In the genomic region with DNA sequence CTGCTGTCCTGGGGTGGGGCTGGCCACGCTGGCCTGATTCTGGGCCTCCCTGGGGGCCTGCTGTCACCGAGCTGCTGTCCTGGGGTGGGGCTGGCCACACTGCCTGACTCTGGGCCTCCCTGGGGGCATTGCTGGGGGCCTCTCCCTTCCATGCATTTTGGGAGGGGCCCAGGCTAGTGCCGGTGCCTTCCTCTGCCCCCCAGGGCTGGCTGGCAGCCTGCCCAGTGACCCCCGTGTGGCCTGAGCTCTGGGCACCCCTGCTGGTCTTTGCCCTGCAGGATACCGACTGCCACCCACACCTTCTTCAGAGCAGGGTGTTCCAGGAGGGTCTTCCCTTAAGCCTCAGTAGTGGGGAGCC, we compare ENCODE assay signal across 28 cellular contexts. TPM values are rescaled to one million over a fixed set of nuclear protein-coding genes. Genes with fewer than 3 reads are reported as not detected.
DNase-seq lines count a peak whose midpoint lies in the region; ATAC-seq, FAIRE-seq and TF ChIP-seq lines count a peak whose summit lies in the region.
"Had no signal": no experiment of that assay in that cellular context is flagged by ENCODE, and none has a peak within 500 bp of the region (broad histone marks: within the 10 kb centered on the region; RNA-seq: fewer than 3 reads in every experiment).

No MANE protein-coding gene starts in this region.

- peaks cover 5% of the 10 kb centered on the region; the same call in 1 of the 2 replicates for H4K20me1 ChIP-seq in HepG2 (ENCODE audit: insufficient read depth, low read length)

- TF ChIP-seq CTCF in right lobe of liver (IDR thresholded peaks at IDR 0.05) (no peak), HepG2 (CRISPR knock-in tag; IDR thresholded peaks at IDR 0.05) (no peak), GM10266 (IDR thresholded peaks at IDR 0.05; ENCODE audit: control insufficient read depth, insufficient read depth, low read depth, missing control alignments) (no peak)

- H3K9me3 Mint-ChIP-seq in activated T-helper 17 cell treated with anti-CD3 and anti-CD28 coated beads, Interleukin-2, amount 50 U/mL, for 72 hours, result no peaks in the 10 kb centered on the region
- H3K9me3 Mint-ChIP-seq: activated naive CD4-positive, alpha-beta T cell treated with anti-CD3 and anti-CD28 coated beads, Interleukin-2, amount 50 U/mL, for 72 hours; CD4-positive, alpha-beta T cell; naive thymus-derived CD4-positive, alpha-beta T cell; T-helper 1 cell treated with Interleukin-12 subunit alpha and Interleukin-12 subunit beta and Interleukin-4 antibody, amounts not matched to agents 30 μg/mL and 1 μg/mL, for 36 hours had no signal

- no peak overlapping the region for H3K27ac Mint-ChIP-seq in activated T-helper 17 cell treated with anti-CD3 and anti-CD28 coated beads, Interleukin-2, amount 50 U/mL, for 72 hours
- H3K27ac Mint-ChIP-seq: activated naive CD4-positive, alpha-beta T cell treated with anti-CD3 and anti-CD28 coated beads, Interleukin-2, amount 50 U/mL, for 72 hours; CD4-positive, alpha-beta T cell; naive thymus-derived CD4-positive, alpha-beta T cell; T-helper 1 cell treated with Interleukin-12 subunit alpha and Interleukin-12 subunit beta and Interleukin-4 antibody, amounts not matched to agents 30 μg/mL and 1 μg/mL, for 36 hours had no signal

- no peak overlapping the region for H3K9ac ChIP-seq in HepG2 (ENCODE audit: insufficient read depth, low read depth, low read length)
- H3K9ac ChIP-seq: parathyroid adenoma had no signal

- no TSS peak for BruUV-seq in HepG2 (replicated peaks; lab: Mats Ljungman, UMichigan)

- no peaks in the 10 kb centered on the region for H3K79me2 ChIP-seq in HepG2 (ENCODE audit: insufficient read depth, low read length)

- H3K9me3 ChIP-seq in right lobe of liver (no peaks in the 10 kb centered on the region), HepG2 (ENCODE audit: low read length) (no peaks in the 10 kb centered on the region)
- H3K9me3 ChIP-seq: thyroid gland had no signal

- no peaks in the 10 kb centered on the region for H3K36me3 ChIP-seq in right lobe of liver
- no peaks in the 10 kb centered on the region for H3K36me3 ChIP-seq in HepG2 (replicated peaks in 1 of 2; ENCODE audit: control insufficient read depth in 1 of 2, insufficient read depth in 2 of 2, low read length in 2 of 2)
- H3K36me3 ChIP-seq: thyroid gland had no signal

- no CpG with 5 or more reads among the region's 5 CpGs for WGBS in right lobe of liver (ENCODE audit: insufficient coverage, low coverage, low lambda C conversion rate, missing lambda C conversion rate)
- 20% methylated on average over 1 of the region's 5 CpGs for WGBS in HepG2 (ENCODE audit: low lambda C conversion rate)

- H3K27me3 Mint-ChIP-seq in activated T-helper 17 cell treated with anti-CD3 and anti-CD28 coated beads, Interleukin-2, amount 50 U/mL, for 72 hours, result no peaks in the 10 kb centered on the region
- H3K27me3 Mint-ChIP-seq: CD4-positive, alpha-beta T cell had no signal

- no peak for TF ChIP-seq RAD21 in HepG2 (CRISPR knock-in tag; IDR thresholded peaks at IDR 0.05)

- H3K4me1 Mint-ChIP-seq in activated T-helper 17 cell treated with anti-CD3 and anti-CD28 coated beads, Interleukin-2, amount 50 U/mL, for 72 hours, result no peaks in the 10 kb centered on the region

- H3K4me1 ChIP-seq in right lobe of liver (no peaks in the 10 kb centered on the region), HepG2 (ENCODE audit: insufficient read depth, low read length) (peaks cover 21% of the 10 kb centered on the region)
- H3K4me1 ChIP-seq: thyroid gland had no signal

- H3K27ac ChIP-seq in right lobe of liver (no peak overlapping the region), HepG2 (ENCODE audit: extremely low read length, insufficient read depth, low read length) (no peak overlapping the region)
- H3K27ac ChIP-seq: parathyroid adenoma, thyroid gland had no signal

- ATAC-seq in right lobe of liver, result no peak
- ATAC-seq in HepG2, result no peak
- no peak for ATAC-seq in activated T-helper 17 cell treated with anti-CD3 and anti-CD28 coated beads, Interleukin-2, amount 50 U/mL, for 72 hours (replicated peaks)
- ATAC-seq: activated naive CD4-positive, alpha-beta T cell treated with anti-CD3 and anti-CD28 coated beads, Interleukin-2, amount 50 U/mL, for 72 hours; naive thymus-derived CD4-positive, alpha-beta T cell had no signal

- in situ Hi-C loops in HepG2 (cut with HindIII; ENCODE audit: extremely low pct_ligation_motif_present, low pct_unique_long_range_greater_than_20kb), result no loop called here

- H2AFZ ChIP-seq in HepG2 (ENCODE audit: low read length), result no peak overlapping the region
- H2AFZ ChIP-seq: parathyroid adenoma had no signal

- TF ChIP-seq POLR2A in right lobe of liver (IDR thresholded peaks at IDR 0.05) (no peak), HepG2 (IDR thresholded peaks at IDR 0.05; ENCODE audit: insufficient read depth in 1 of 2, low read depth in 2 of 2, low read length in 2 of 2) (no peak)

- no peak overlapping the region for H3K4me3 Mint-ChIP-seq in activated T-helper 17 cell treated with anti-CD3 and anti-CD28 coated beads, Interleukin-2, amount 50 U/mL, for 72 hours
- H3K4me3 Mint-ChIP-seq: CD4-positive, alpha-beta T cell; naive thymus-derived CD4-positive, alpha-beta T cell; T-helper 1 cell treated with Interleukin-12 subunit alpha and Interleukin-12 subunit beta and Interleukin-4 antibody, amounts not matched to agents 30 μg/mL and 1 μg/mL, for 36 hours had no signal

- POLR2A ChIA-PET in HepG2 (lab: Yijun Ruan, JAX), result interaction anchor here (1.0 kb wide), 1 partner anchor 11 kb away, joined by 4 read pairs; no protein-coding TSS in a partner anchor

- intact Hi-C loops in right lobe of liver (cut with DNase I), result no loop called here
- intact Hi-C loops in HepG2 (cut with micrococcal nuclease; ENCODE audit: unreplicated experiment), result no loop called here

- DNase-seq in right lobe of liver (peak in 2 of 3 donors; percentile 41 to 47), HepG2 (ENCODE audit: low spot score) (no peak), mesenteric fat pad (ENCODE audit: low spot score) (peak; percentile 49), GM10266 (ENCODE audit: extremely low spot score) (no peak), GM03348 (ENCODE audit: low spot score) (no peak)
- DNase-seq: DMS153; effector CD8-positive, alpha-beta T cell; mesendoderm; NCI-H1105; NCI-H2029 treated with DMSO at 0.1 percent for 48 hours; NCI-H345; stimulated activated CD4-positive, alpha-beta T cell treated with anti-CD3 and anti-CD28 coated beads, Interleukin-1b, Interleukin-23, amount 100 ng/mL, for 48 hours; stimulated activated naive CD4-positive, alpha-beta T cell; thyroid gland had no signal

- CTCF ChIA-PET in HepG2 (lab: Yijun Ruan, JAX; ENCODE audit: low intra/inter-chr PET ratio, low total read pairs), result no interaction called here

- H3K4me2 ChIP-seq in HepG2 (ENCODE audit: low read depth, low read length), result no peak overlapping the region

- H3K27me3 ChIP-seq in right lobe of liver (no peaks in the 10 kb centered on the region), HepG2 (ENCODE audit: control insufficient read depth in 1 of 2, insufficient read depth in 2 of 2, low read length in 2 of 2) (peaks cover 48 to 89% of the 10 kb centered on the region in 2 experiments)
- H3K27me3 ChIP-seq: thyroid gland had no signal

- TF ChIP-seq EP300 in HepG2 (IDR thresholded peaks at IDR 0.05; ENCODE audit: low read depth in 2 of 2, low read length in 2 of 2) (no peak), HepG2 (CRISPR knock-in tag; IDR thresholded peaks at IDR 0.05; ENCODE audit: borderline replicate concordance) (no peak)

- FAIRE-seq in HepG2 (lab: Jason Lieb, UNC), result no peak
- FAIRE-seq: astrocyte, frontal cortex, G401.6, keratinocyte had no signal

- no peaks in the 10 kb centered on the region for H3K36me3 Mint-ChIP-seq in activated T-helper 17 cell treated with anti-CD3 and anti-CD28 coated beads, Interleukin-2, amount 50 U/mL, for 72 hours (ENCODE audit: low read depth)
- H3K36me3 Mint-ChIP-seq: activated naive CD4-positive, alpha-beta T cell treated with anti-CD3 and anti-CD28 coated beads, Interleukin-2, amount 50 U/mL, for 72 hours; naive thymus-derived CD4-positive, alpha-beta T cell had no signal

- H3K4me3 ChIP-seq in right lobe of liver, result no peak overlapping the region
- H3K4me3 ChIP-seq in HepG2 (replicated peaks in 1 of 3; ENCODE audit: insufficient read depth in 1 of 3, low read depth in 2 of 3, low read length in 3 of 3), result no peak overlapping the region
- H3K4me3 ChIP-seq: thyroid gland had no signal

RNA-seq across cellular contexts. Expression of a gene that starts 2.0 kb away (rescaled TPM):
- total RNA-seq in right lobe of liver (not detected), HepG2 (2016; rRNA removed; fragmentation: Illumina TruSeq; extraction: Trizol) (not detected in 2 replicates), mesenteric fat pad (not detected)
- not detected in 2 replicates for total RNA-seq in HepG2 (2016; cell fraction: cytosol; rRNA removed; fragmentation: Illumina TruSeq; extraction: Trizol; ENCODE audit: low read depth)
- total RNA-seq in HepG2 (2016; cell fraction: insoluble cytoplasmic fraction; rRNA removed; fragmentation: Illumina TruSeq; extraction: Trizol), result not detected in 2 replicates
- total RNA-seq in HepG2 (2016; cell fraction: membrane; rRNA removed; fragmentation: Illumina TruSeq; extraction: Trizol), result not detected in 2 replicates
- not detected in 2 replicates for total RNA-seq in HepG2 (2016; cell fraction: nucleus; rRNA removed; fragmentation: Illumina TruSeq; extraction: Trizol)
- polyA plus RNA-seq in HepG2 (2011; rRNA removed), result not detected in 2 replicates
- not detected in 2 replicates for polyA plus RNA-seq in HepG2 (2011; cell fraction: cytosol; rRNA removed)
- polyA plus RNA-seq in HepG2 (2011; cell fraction: nucleus; rRNA removed), result not detected in 2 replicates
- polyA plus RNA-seq in HepG2 (2012), result not detected in 2 replicates
- not detected in 2 replicates for polyA plus RNA-seq in HepG2 (2016; cell fraction: cytosol; fragmentation: Illumina TruSeq; extraction: Trizol; ENCODE audit: low read depth)
- polyA plus RNA-seq in HepG2 (2016; cell fraction: insoluble cytoplasmic fraction; fragmentation: Illumina TruSeq; extraction: Trizol; ENCODE audit: low read depth), result not detected in 2 replicates
- polyA plus RNA-seq in HepG2 (2016; cell fraction: membrane; fragmentation: Illumina TruSeq; extraction: Trizol; ENCODE audit: low read depth), result not detected in 2 replicates
- polyA plus RNA-seq in HepG2 (2016; cell fraction: nucleus; fragmentation: Illumina TruSeq; extraction: Trizol; ENCODE audit: insufficient read depth, low read depth), result not detected in 2 replicates
- not detected in 2 replicates for polyA minus RNA-seq in HepG2 (2011; rRNA and poly(A)+ RNA removed; ENCODE audit: low replicate concordance)
- not detected in 2 replicates for polyA minus RNA-seq in HepG2 (2011; cell fraction: cytosol; rRNA and poly(A)+ RNA removed)
- not detected in 2 replicates for polyA minus RNA-seq in HepG2 (2011; cell fraction: nucleus; rRNA and poly(A)+ RNA removed)
- total RNA-seq in activated T-helper 17 cell treated with anti-CD3 and anti-CD28 coated beads, Interleukin-2, amount 50 U/mL, for 72 hours, result not detected
- total RNA-seq: activated naive CD4-positive, alpha-beta T cell treated with anti-CD3 and anti-CD28 coated beads, Interleukin-2, amount 50 U/mL, for 72 hours; astrocyte; cerebellum; LHCN-M2; naive thymus-derived CD4-positive, alpha-beta T cell; SK-MEL-5; thyroid gland had no signal
- polyA plus RNA-seq: esophagus; keratinocyte; naive thymus-derived CD4-positive, alpha-beta T cell had no signal

RNA-seq across cellular contexts. Expression of a gene that starts 25.2 kb away (rescaled TPM):
- total RNA-seq in right lobe of liver (not detected), HepG2 (2016; rRNA removed; fragmentation: Illumina TruSeq; extraction: Trizol) (not detected in 2 replicates), mesenteric fat pad (not detected)
- 0.51 TPM in 1 of 2 replicates, not detected in the other for total RNA-seq in HepG2 (2016; cell fraction: cytosol; rRNA removed; fragmentation: Illumina TruSeq; extraction: Trizol; ENCODE audit: low read depth)
- 0.15 TPM in 1 of 2 replicates, not detected in the other for total RNA-seq in HepG2 (2016; cell fraction: insoluble cytoplasmic fraction; rRNA removed; fragmentation: Illumina TruSeq; extraction: Trizol)
- 0.22 TPM in 1 of 2 replicates, not detected in the other for total RNA-seq in HepG2 (2016; cell fraction: membrane; rRNA removed; fragmentation: Illumina TruSeq; extraction: Trizol)
- total RNA-seq in HepG2 (2016; cell fraction: nucleus; rRNA removed; fragmentation: Illumina TruSeq; extraction: Trizol), result not detected in 2 replicates
- not detected in 2 replicates for polyA plus RNA-seq in HepG2 (2011; rRNA removed)
- not detected in 2 replicates for polyA plus RNA-seq in HepG2 (2011; cell fraction: cytosol; rRNA removed)
- not detected in 2 replicates for polyA plus RNA-seq in HepG2 (2011; cell fraction: nucleus; rRNA removed)
- polyA plus RNA-seq in HepG2 (2012), result not detected in 2 replicates
- 0.41 and 0.44 TPM in 2 replicates for polyA plus RNA-seq in HepG2 (2016; cell fraction: cytosol; fragmentation: Illumina TruSeq; extraction: Trizol; ENCODE audit: low read depth)
- not detected in 2 replicates for polyA plus RNA-seq in HepG2 (2016; cell fraction: insoluble cytoplasmic fraction; fragmentation: Illumina TruSeq; extraction: Trizol; ENCODE audit: low read depth)
- not detected in 2 replicates for polyA plus RNA-seq in HepG2 (2016; cell fraction: membrane; fragmentation: Illumina TruSeq; extraction: Trizol; ENCODE audit: low read depth)
- polyA plus RNA-seq in HepG2 (2016; cell fraction: nucleus; fragmentation: Illumina TruSeq; extraction: Trizol; ENCODE audit: insufficient read depth, low read depth), result not detected in 2 replicates
- polyA minus RNA-seq in HepG2 (2011; rRNA and poly(A)+ RNA removed; ENCODE audit: low replicate concordance), result not detected in 2 replicates
- not detected in 2 replicates for polyA minus RNA-seq in HepG2 (2011; cell fraction: cytosol; rRNA and poly(A)+ RNA removed)
- polyA minus RNA-seq in HepG2 (2011; cell fraction: nucleus; rRNA and poly(A)+ RNA removed), result not detected in 2 replicates
- total RNA-seq in activated T-helper 17 cell treated with anti-CD3 and anti-CD28 coated beads, Interleukin-2, amount 50 U/mL, for 72 hours, result under 1 TPM in 1 of 2 donors, not detected in 1; 0.71 TPM
- total RNA-seq: activated naive CD4-positive, alpha-beta T cell treated with anti-CD3 and anti-CD28 coated beads, Interleukin-2, amount 50 U/mL, for 72 hours; astrocyte had no signal
- polyA plus RNA-seq: keratinocyte had no signal

RNA-seq across cellular contexts. Expression of a gene that starts 29.5 kb away (rescaled TPM):
- total RNA-seq in right lobe of liver (under 1 TPM in 5 of 6 experiments, not detected in 1; 0.13 to 0.32 (median 0.25) TPM), HepG2 (2016; rRNA removed; fragmentation: Illumina TruSeq; extraction: Trizol) (0.27 and 0.35 TPM in 2 replicates), mesenteric fat pad (1.3 TPM)
- not detected in 2 replicates for total RNA-seq in HepG2 (2016; cell fraction: cytosol; rRNA removed; fragmentation: Illumina TruSeq; extraction: Trizol; ENCODE audit: low read depth)
- total RNA-seq in HepG2 (2016; cell fraction: insoluble cytoplasmic fraction; rRNA removed; fragmentation: Illumina TruSeq; extraction: Trizol), result 0.16 and 0.56 TPM in 2 replicates
- total RNA-seq in HepG2 (2016; cell fraction: membrane; rRNA removed; fragmentation: Illumina TruSeq; extraction: Trizol), result 0.12 and 0.14 TPM in 2 replicates
- total RNA-seq in HepG2 (2016; cell fraction: nucleus; rRNA removed; fragmentation: Illumina TruSeq; extraction: Trizol), result 0.25 and 0.28 TPM in 2 replicates
- 0.71 and 0.77 TPM in 2 replicates for polyA plus RNA-seq in HepG2 (2011; rRNA removed)
- polyA plus RNA-seq in HepG2 (2011; cell fraction: cytosol; rRNA removed), result 0.37 and 0.86 TPM in 2 replicates
- polyA plus RNA-seq in HepG2 (2011; cell fraction: nucleus; rRNA removed), result 0.99 and 1.1 TPM in 2 replicates
- polyA plus RNA-seq in HepG2 (2012), result 0.28 and 0.56 TPM in 2 replicates
- not detected in 2 replicates for polyA plus RNA-seq in HepG2 (2016; cell fraction: cytosol; fragmentation: Illumina TruSeq; extraction: Trizol; ENCODE audit: low read depth)
- polyA plus RNA-seq in HepG2 (2016; cell fraction: insoluble cytoplasmic fraction; fragmentation: Illumina TruSeq; extraction: Trizol; ENCODE audit: low read depth), result 0.32 and 0.40 TPM in 2 replicates
- 0.08 TPM in 1 of 2 replicates, not detected in the other for polyA plus RNA-seq in HepG2 (2016; cell fraction: membrane; fragmentation: Illumina TruSeq; extraction: Trizol; ENCODE audit: low read depth)
- 0.33 and 0.61 TPM in 2 replicates for polyA plus RNA-seq in HepG2 (2016; cell fraction: nucleus; fragmentation: Illumina TruSeq; extraction: Trizol; ENCODE audit: insufficient read depth, low read depth)
- 0.14 and 3.0 TPM in 2 replicates for polyA minus RNA-seq in HepG2 (2011; rRNA and poly(A)+ RNA removed; ENCODE audit: low replicate concordance)
- polyA minus RNA-seq in HepG2 (2011; cell fraction: cytosol; rRNA and poly(A)+ RNA removed), result 0.59 and 0.62 TPM in 2 replicates
- 0.13 and 0.25 TPM in 2 replicates for polyA minus RNA-seq in HepG2 (2011; cell fraction: nucleus; rRNA and poly(A)+ RNA removed)
- under 1 TPM; 0.48 to 0.56 TPM for total RNA-seq in activated T-helper 17 cell treated with anti-CD3 and anti-CD28 coated beads, Interleukin-2, amount 50 U/mL, for 72 hours

RNA-seq across cellular contexts. Expression of a gene that starts 30.1 kb away (rescaled TPM):
- total RNA-seq in right lobe of liver (10 to 100 TPM in 2 of 6 experiments, 1 to 10 TPM in 4; 2.6 to 10.9 (median 5.7) TPM), HepG2 (2016; rRNA removed; fragmentation: Illumina TruSeq; extraction: Trizol) (10.2 and 10.7 TPM in 2 replicates), mesenteric fat pad (29.0 TPM)
- total RNA-seq in HepG2 (2016; cell fraction: cytosol; rRNA removed; fragmentation: Illumina TruSeq; extraction: Trizol; ENCODE audit: low read depth), result 8.3 and 13.6 TPM in 2 replicates
- total RNA-seq in HepG2 (2016; cell fraction: insoluble cytoplasmic fraction; rRNA removed; fragmentation: Illumina TruSeq; extraction: Trizol), result 9.9 and 10.3 TPM in 2 replicates
- 24.1 and 24.7 TPM in 2 replicates for total RNA-seq in HepG2 (2016; cell fraction: membrane; rRNA removed; fragmentation: Illumina TruSeq; extraction: Trizol)
- total RNA-seq in HepG2 (2016; cell fraction: nucleus; rRNA removed; fragmentation: Illumina TruSeq; extraction: Trizol), result 7.0 and 7.6 TPM in 2 replicates
- 11.9 and 14.7 TPM in 2 replicates for polyA plus RNA-seq in HepG2 (2011; rRNA removed)
- 11.7 and 19.3 TPM in 2 replicates for polyA plus RNA-seq in HepG2 (2011; cell fraction: cytosol; rRNA removed)
- polyA plus RNA-seq in HepG2 (2011; cell fraction: nucleus; rRNA removed), result 12.6 and 13.6 TPM in 2 replicates
- polyA plus RNA-seq in HepG2 (2012), result 4.4 and 6.8 TPM in 2 replicates
- polyA plus RNA-seq in HepG2 (2016; cell fraction: cytosol; fragmentation: Illumina TruSeq; extraction: Trizol; ENCODE audit: low read depth), result 18.0 and 22.1 TPM in 2 replicates
- 14.2 and 16.6 TPM in 2 replicates for polyA plus RNA-seq in HepG2 (2016; cell fraction: insoluble cytoplasmic fraction; fragmentation: Illumina TruSeq; extraction: Trizol; ENCODE audit: low read depth)
- polyA plus RNA-seq in HepG2 (2016; cell fraction: membrane; fragmentation: Illumina TruSeq; extraction: Trizol; ENCODE audit: low read depth), result 25.0 and 29.7 TPM in 2 replicates
- polyA plus RNA-seq in HepG2 (2016; cell fraction: nucleus; fragmentation: Illumina TruSeq; extraction: Trizol; ENCODE audit: insufficient read depth, low read depth), result 9.7 and 10.6 TPM in 2 replicates
- polyA minus RNA-seq in HepG2 (2011; rRNA and poly(A)+ RNA removed; ENCODE audit: low replicate concordance), result 15.8 and 18.5 TPM in 2 replicates
- 8.1 and 9.1 TPM in 2 replicates for polyA minus RNA-seq in HepG2 (2011; cell fraction: cytosol; rRNA and poly(A)+ RNA removed)
- 4.5 and 5.5 TPM in 2 replicates for polyA minus RNA-seq in HepG2 (2011; cell fraction: nucleus; rRNA and poly(A)+ RNA removed)
- 10 to 100 TPM; 38.6 to 49.4 TPM for total RNA-seq in activated T-helper 17 cell treated with anti-CD3 and anti-CD28 coated beads, Interleukin-2, amount 50 U/mL, for 72 hours

RNA-seq across cellular contexts. Expression of a gene that starts 46.4 kb away (rescaled TPM):
- total RNA-seq in right lobe of liver (10 to 100 TPM; 14.8 to 45.6 (median 28.6) TPM), HepG2 (2016; rRNA removed; fragmentation: Illumina TruSeq; extraction: Trizol) (25.9 and 33.7 TPM in 2 replicates), mesenteric fat pad (42.5 TPM)
- 58.0 and 75.2 TPM in 2 replicates for total RNA-seq in HepG2 (2016; cell fraction: cytosol; rRNA removed; fragmentation: Illumina TruSeq; extraction: Trizol; ENCODE audit: low read depth)
- 25.2 and 31.6 TPM in 2 replicates for total RNA-seq in HepG2 (2016; cell fraction: insoluble cytoplasmic fraction; rRNA removed; fragmentation: Illumina TruSeq; extraction: Trizol)
- total RNA-seq in HepG2 (2016; cell fraction: membrane; rRNA removed; fragmentation: Illumina TruSeq; extraction: Trizol), result 54.3 and 70.5 TPM in 2 replicates
- total RNA-seq in HepG2 (2016; cell fraction: nucleus; rRNA removed; fragmentation: Illumina TruSeq; extraction: Trizol), result 19.6 and 25.2 TPM in 2 replicates
- 28.1 and 36.8 TPM in 2 replicates for polyA plus RNA-seq in HepG2 (2011; rRNA removed)
- 22.9 and 25.9 TPM in 2 replicates for polyA plus RNA-seq in HepG2 (2011; cell fraction: cytosol; rRNA removed)
- polyA plus RNA-seq in HepG2 (2011; cell fraction: nucleus; rRNA removed), result 101 and 106 TPM in 2 replicates
- 70.9 and 75.4 TPM in 2 replicates for polyA plus RNA-seq in HepG2 (2012)
- polyA plus RNA-seq in HepG2 (2016; cell fraction: cytosol; fragmentation: Illumina TruSeq; extraction: Trizol; ENCODE audit: low read depth), result 308 and 317 TPM in 2 replicates
- polyA plus RNA-seq in HepG2 (2016; cell fraction: insoluble cytoplasmic fraction; fragmentation: Illumina TruSeq; extraction: Trizol; ENCODE audit: low read depth), result 54.5 and 74.5 TPM in 2 replicates
- polyA plus RNA-seq in HepG2 (2016; cell fraction: membrane; fragmentation: Illumina TruSeq; extraction: Trizol; ENCODE audit: low read depth), result 232 and 236 TPM in 2 replicates
- 80.5 and 83.8 TPM in 2 replicates for polyA plus RNA-seq in HepG2 (2016; cell fraction: nucleus; fragmentation: Illumina TruSeq; extraction: Trizol; ENCODE audit: insufficient read depth, low read depth)
- 42.1 and 65.5 TPM in 2 replicates for polyA minus RNA-seq in HepG2 (2011; rRNA and poly(A)+ RNA removed; ENCODE audit: low replicate concordance)
- polyA minus RNA-seq in HepG2 (2011; cell fraction: cytosol; rRNA and poly(A)+ RNA removed), result 21.6 and 27.5 TPM in 2 replicates
- 32.7 and 36.6 TPM in 2 replicates for polyA minus RNA-seq in HepG2 (2011; cell fraction: nucleus; rRNA and poly(A)+ RNA removed)
- 10 to 100 TPM; 52.0 to 79.9 TPM for total RNA-seq in activated T-helper 17 cell treated with anti-CD3 and anti-CD28 coated beads, Interleukin-2, amount 50 U/mL, for 72 hours

Comparison
In these comparisons a context has a peak if more than half of its experiments do, and no peak if none do; other contexts are left out.
1. DNase-seq: peak in right lobe of liver (2 of 3) and mesenteric fat pad (single experiment); none in HepG2 (single experiment), GM10266 (single experiment) and GM03348 (single experiment).